In genomic region chr19:40294560-40294959, GRCh38 we compare ENCODE assay signal across 23 cellular contexts.
"Had no signal": no experiment of that assay in that cellular context is flagged by ENCODE, and none has a peak within 500 bp of the region (broad histone marks: within the 10 kb centered on the region; RNA-seq: fewer than 3 reads in every experiment).

No MANE protein-coding gene starts in this region.

- ATAC-seq: activated CD4-positive, alpha-beta T cell treated with anti-CD3 and anti-CD28 coated beads for 36 hours; activated T-helper 17 cell treated with anti-CD3 and anti-CD28 coated beads, Interleukin-2, amount 50 U/mL, for 72 hours; gastrocnemius medialis; heart left ventricle; left colon; mucosa of descending colon had no signal

- H3K9me3 Mint-ChIP-seq: activated naive CD4-positive, alpha-beta T cell treated with anti-CD3 and anti-CD28 coated beads for 36 hours; activated naive CD8-positive, alpha-beta T cell treated with anti-CD3 and anti-CD28 coated beads, Interleukin-2, amount 10 ng/mL, durations not matched to agents 7 days and 5 days; activated T-cell treated with anti-CD3 and anti-CD28 coated beads, Interleukin-2, amount 50 U/mL, for 24 hours; activated T-helper 17 cell treated with anti-CD3 and anti-CD28 coated beads, Interleukin-2, amount 50 U/mL, for 72 hours; endodermal cell; nephron progenitor cell had no signal

- H3K4me3 ChIP-seq: esophagus squamous epithelium, gastrocnemius medialis, heart left ventricle, mucosa of descending colon, thyroid gland had no signal

- DNase-seq: activated CD4-positive, alpha-beta T cell treated with anti-CD3 and anti-CD28 coated beads for 36 hours; activated CD4-positive, alpha-beta T cell treated with anti-CD3 and anti-CD28 coated beads, Interleukin-2, amount 50 U/mL, for 4 hours; activated CD8-positive, alpha-beta memory T cell treated with anti-CD3 and anti-CD28 coated beads for 24 hours; activated CD8-positive, alpha-beta memory T cell treated with anti-CD3 and anti-CD28 coated beads, Interleukin-2, amount 50 U/mL, for 4 hours; activated naive CD4-positive, alpha-beta T cell treated with anti-CD3 and anti-CD28 coated beads for 36 hours; activated naive CD8-positive, alpha-beta T cell treated with anti-CD3 and anti-CD28 coated beads, Interleukin-2, amount 10 ng/mL, durations not matched to agents 7 days and 5 days; activated T-cell treated with anti-CD3 and anti-CD28 coated beads, Interleukin-2, amount 50 U/mL, for 24 hours; amniotic stem cell; endodermal cell; esophagus squamous epithelium; gastrocnemius medialis; heart left ventricle; islet precursor cell; left colon; mesenchymal stem cell; mucosa of descending colon; nephron progenitor cell; stimulated activated CD4-positive, alpha-beta T cell treated with anti-CD3 and anti-CD28 coated beads, Interleukin-2, amount 100 ng/mL, for 48 hours; stimulated activated CD8-positive, alpha-beta memory T cell treated with anti-CD3 and anti-CD28 coated beads, Interleukin-4, amount 100 ng/mL, for 48 hours; stimulated activated naive CD4-positive, alpha-beta T cell; T-helper 9 cell; thyroid gland had no signal

- H3K27ac ChIP-seq: esophagus squamous epithelium, gastrocnemius medialis, heart left ventricle, thyroid gland had no signal

- H3K36me3 ChIP-seq: esophagus squamous epithelium, gastrocnemius medialis, heart left ventricle, thyroid gland had no signal

- H3K27ac Mint-ChIP-seq: activated CD4-positive, alpha-beta T cell treated with anti-CD3 and anti-CD28 coated beads for 36 hours; activated naive CD4-positive, alpha-beta T cell treated with anti-CD3 and anti-CD28 coated beads for 36 hours; activated naive CD8-positive, alpha-beta T cell treated with anti-CD3 and anti-CD28 coated beads, Interleukin-2, amount 10 ng/mL, durations not matched to agents 7 days and 5 days; activated T-cell treated with anti-CD3 and anti-CD28 coated beads, Interleukin-2, amount 50 U/mL, for 24 hours; activated T-helper 17 cell treated with anti-CD3 and anti-CD28 coated beads, Interleukin-2, amount 50 U/mL, for 72 hours; endodermal cell had no signal

- H3K27me3 ChIP-seq: esophagus squamous epithelium, gastrocnemius medialis, heart left ventricle, thyroid gland had no signal

- H3K36me3 Mint-ChIP-seq: activated naive CD8-positive, alpha-beta T cell treated with anti-CD3 and anti-CD28 coated beads, Interleukin-2, amount 10 ng/mL, durations not matched to agents 7 days and 5 days had no signal

- H3K4me3 Mint-ChIP-seq: activated CD4-positive, alpha-beta T cell treated with anti-CD3 and anti-CD28 coated beads for 36 hours; activated naive CD4-positive, alpha-beta T cell treated with anti-CD3 and anti-CD28 coated beads for 36 hours; activated naive CD8-positive, alpha-beta T cell treated with anti-CD3 and anti-CD28 coated beads, Interleukin-2, amount 10 ng/mL, durations not matched to agents 7 days and 5 days; activated T-cell treated with anti-CD3 and anti-CD28 coated beads, Interleukin-2, amount 50 U/mL, for 24 hours; activated T-helper 17 cell treated with anti-CD3 and anti-CD28 coated beads, Interleukin-2, amount 50 U/mL, for 72 hours; endodermal cell; nephron progenitor cell had no signal

- H3K4me1 Mint-ChIP-seq: activated CD4-positive, alpha-beta T cell treated with anti-CD3 and anti-CD28 coated beads for 36 hours; activated naive CD8-positive, alpha-beta T cell treated with anti-CD3 and anti-CD28 coated beads, Interleukin-2, amount 10 ng/mL, durations not matched to agents 7 days and 5 days; activated T-helper 17 cell treated with anti-CD3 and anti-CD28 coated beads, Interleukin-2, amount 50 U/mL, for 72 hours; endodermal cell had no signal

- H3K4me1 ChIP-seq: esophagus squamous epithelium, gastrocnemius medialis, heart left ventricle, thyroid gland had no signal

- H3K27me3 Mint-ChIP-seq: activated CD4-positive, alpha-beta T cell treated with anti-CD3 and anti-CD28 coated beads for 36 hours; activated naive CD8-positive, alpha-beta T cell treated with anti-CD3 and anti-CD28 coated beads, Interleukin-2, amount 10 ng/mL, durations not matched to agents 7 days and 5 days; activated T-cell treated with anti-CD3 and anti-CD28 coated beads, Interleukin-2, amount 50 U/mL, for 24 hours; activated T-helper 17 cell treated with anti-CD3 and anti-CD28 coated beads, Interleukin-2, amount 50 U/mL, for 72 hours had no signal
